Comparison of ENCODE assay signal across 32 cellular contexts in genomic region chr6:44080561-44081521, GRCh38. TPM values are rescaled to one million over a fixed set of nuclear protein-coding genes. Genes with fewer than 3 reads are reported as not detected.
DNase-seq lines count a peak whose midpoint lies in the region; ATAC-seq and TF ChIP-seq lines count a peak whose summit lies in the region.
"Had no signal": no experiment of that assay in that cellular context is flagged by ENCODE, and none has a peak within 500 bp of the region (broad histone marks: within the 10 kb centered on the region; RNA-seq: fewer than 3 reads in every experiment).

No MANE protein-coding gene starts in this region.

- H3K9me3 ChIP-seq in BLaER1 treated with 17β-estradiol and CSF1 and Interleukin-3, amounts not matched to agents 10 nM and 100 nM (replicated peaks in 1 of 11), result no peaks in the 10 kb centered on the region
- H3K9me3 ChIP-seq in OCI-LY7 (ENCODE audit: low read length) (no peaks in the 10 kb centered on the region), endodermal cell (ENCODE audit: control insufficient read depth, low read length) (no peaks in the 10 kb centered on the region)
- H3K9me3 ChIP-seq: adrenal gland, esophagus muscularis mucosa, pancreas, SJSA1, thoracic aorta, uterus had no signal

- ATAC-seq in stimulated activated naive B cell treated with anti-CD40 and anti-IgM and Interleukin-4, amounts not matched to agents 10 μg/mL and 1 μg/mL and 100 μg/mL, for 72 hours (replicated peaks), result no peak
- ATAC-seq: activated CD8-positive, alpha-beta memory T cell treated with anti-CD3 and anti-CD28 coated beads, Interleukin-2, amount 10 ng/mL, durations not matched to agents 7 days and 5 days; activated T-cell treated with anti-CD3 and anti-CD28 coated beads, Interleukin-2, amount 50 U/mL, for 4 hours; foreskin keratinocyte; left ventricle myocardium superior; pancreas; stimulated activated naive CD8-positive, alpha-beta T cell treated with anti-CD3 and anti-CD28 coated beads, Interleukin-15, Interleukin-2, amounts not matched to agents 100 U/mL and 50 U/mL, for 24 hours had no signal

- H3K36me3 Mint-ChIP-seq in endodermal cell (ENCODE audit: low read depth), result no peaks in the 10 kb centered on the region
- no peaks in the 10 kb centered on the region for H3K36me3 Mint-ChIP-seq in stimulated activated naive B cell treated with anti-CD40 and anti-IgM and Interleukin-4, amounts not matched to agents 10 μg/mL and 1 μg/mL and 100 μg/mL, for 72 hours
- H3K36me3 Mint-ChIP-seq: activated CD8-positive, alpha-beta memory T cell treated with anti-CD3 and anti-CD28 coated beads, Interleukin-2, amount 10 ng/mL, durations not matched to agents 7 days and 5 days had no signal

- no peaks in the 10 kb centered on the region for H3K27me3 Mint-ChIP-seq in endodermal cell (ENCODE audit: insufficient read depth)
- H3K27me3 Mint-ChIP-seq in stimulated activated naive B cell treated with anti-CD40 and anti-IgM and Interleukin-4, amounts not matched to agents 10 μg/mL and 1 μg/mL and 100 μg/mL, for 72 hours, result peaks cover 20 to 26% of the 10 kb centered on the region in 2 donors

- no peaks in the 10 kb centered on the region for H3K9me2 ChIP-seq in OCI-LY7 (ENCODE audit: insufficient read depth, low read length)

- POLR2A ChIA-PET in OCI-LY7 (lab: Charles Lee) (interaction anchor here (0.5 to 0.9 kb wide), 2 partner anchors 356 to 840 kb away, joined by 6 to 8 read pairs; no protein-coding TSS in a partner anchor), HEK293T (lab: Yijun Ruan, JAX) (no interaction called here)

- intact Hi-C loops in OCI-LY7 (cut with micrococcal nuclease; ENCODE audit: unreplicated experiment), result no loop called here

- peak overlapping the region; percentile 70 to 97 (median 90) for H3K4me2 ChIP-seq in BLaER1 treated with 17β-estradiol and CSF1 and Interleukin-3, amounts not matched to agents 10 nM and 100 nM
- H3K4me2 ChIP-seq in OCI-LY7 (ENCODE audit: low read length), result peak overlapping the region; percentile 13; the same call in 1 of the 2 replicates

- no peaks in the 10 kb centered on the region for H3K27me3 ChIP-seq in BLaER1 treated with 17β-estradiol and CSF1 and Interleukin-3, amounts not matched to agents 10 nM and 100 nM
- H3K27me3 ChIP-seq in endodermal cell (ENCODE audit: control insufficient read depth, insufficient read depth, low read length, poor library complexity, severe bottlenecking), result no peaks in the 10 kb centered on the region
- H3K27me3 ChIP-seq: adrenal gland, pancreas, SJSA1, uterus had no signal

- DNase-seq in GM10266 (ENCODE audit: extremely low spot score), result peak; percentile 48
- DNase-seq in OCI-LY7 (ENCODE audit: low spot score), result no peak
- DNase-seq in endodermal cell, result no peak
- no peak for DNase-seq in iPS-NIHi7 (ENCODE audit: extremely low spot score)
- no peak for DNase-seq in HEK293T (ENCODE audit: extremely low spot score)
- no peak for DNase-seq in stimulated activated naive B cell treated with anti-CD40 and anti-IgM and Interleukin-4, amounts not matched to agents 10 μg/mL and 1 μg/mL and 100 μg/mL, for 72 hours
- DNase-seq: activated B cell treated with CpG ODN at 0.5 μM for 24 hours; activated CD4-positive, alpha-beta T cell treated with anti-CD3 and anti-CD28 coated beads, Interleukin-2, amount 50 U/mL, for 1 hour; activated CD8-positive, alpha-beta memory T cell treated with anti-CD3 and anti-CD28 coated beads, Interleukin-2, amount 10 ng/mL, durations not matched to agents 7 days and 5 days; activated naive CD4-positive, alpha-beta T cell treated with Interleukin-2 at 50 U/mL for 16 hours; activated T-cell treated with anti-CD3 and anti-CD28 coated beads, Interleukin-2, amount 50 U/mL, for 4 hours; adrenal gland; DND-41; foreskin keratinocyte; H7; head of caudate nucleus; left ventricle myocardium superior; mesendoderm; NCI-H1436 treated with DMSO at 0.1 percent for 48 hours; NCI-H2081 treated with DMSO at 0.1 percent for 48 hours; NCI-H774; retina; small intestine; stimulated activated naive CD8-positive, alpha-beta T cell treated with anti-CD3 and anti-CD28 coated beads, Interleukin-15, Interleukin-2, amounts not matched to agents 100 U/mL and 50 U/mL, for 24 hours; uterus had no signal

- H3K4me1 ChIP-seq in BLaER1 treated with 17β-estradiol and CSF1 and Interleukin-3, amounts not matched to agents 10 nM and 100 nM, result peaks cover 61 to 100% (median 99%) of the 10 kb centered on the region in 10 experiments
- peaks cover 25% of the 10 kb centered on the region for H3K4me1 ChIP-seq in OCI-LY7 (ENCODE audit: insufficient read depth, low read length, poor library complexity, severe bottlenecking)
- H3K4me1 ChIP-seq in endodermal cell (ENCODE audit: control insufficient read depth, insufficient read depth, low read length), result peaks cover 4% of the 10 kb centered on the region
- H3K4me1 ChIP-seq: foreskin keratinocyte had no signal

- H3K79me2 ChIP-seq in OCI-LY7 (ENCODE audit: insufficient read depth, low read depth, low read length), result no peaks in the 10 kb centered on the region

- no peaks in the 10 kb centered on the region for H3K9me3 Mint-ChIP-seq in endodermal cell
- H3K9me3 Mint-ChIP-seq in stimulated activated naive B cell treated with anti-CD40 and anti-IgM and Interleukin-4, amounts not matched to agents 10 μg/mL and 1 μg/mL and 100 μg/mL, for 72 hours, result no peaks in the 10 kb centered on the region
- H3K9me3 Mint-ChIP-seq: activated B cell treated with CpG ODN at 0.5 μM for 24 hours; activated T-cell treated with anti-CD3 and anti-CD28 coated beads, Interleukin-2, amount 50 U/mL, for 4 hours; central memory CD8-positive, alpha-beta T cell; dendritic cell treated with granulocyte-macrophage colony-stimulating factor and Interleukin-4, amounts not matched to agents 40 ng/mL and 50 ng/mL, for 4 days had no signal

- no peaks in the 10 kb centered on the region for H4K20me1 ChIP-seq in BLaER1 treated with 17β-estradiol and CSF1 and Interleukin-3, amounts not matched to agents 10 nM and 100 nM
- no peaks in the 10 kb centered on the region for H4K20me1 ChIP-seq in OCI-LY7 (ENCODE audit: insufficient read depth, low read length)

- no peaks in the 10 kb centered on the region for H3K36me3 ChIP-seq in BLaER1 treated with 17β-estradiol and CSF1 and Interleukin-3, amounts not matched to agents 10 nM and 100 nM
- H3K36me3 ChIP-seq in OCI-LY7 (ENCODE audit: insufficient read depth, low read length) (no peaks in the 10 kb centered on the region), endodermal cell (ENCODE audit: control insufficient read depth, insufficient read depth, low read length) (no peaks in the 10 kb centered on the region)
- H3K36me3 ChIP-seq: adrenal gland, esophagus muscularis mucosa, pancreas, SJSA1, thoracic aorta, uterus had no signal

- peak overlapping the region; percentile 21 to 68 (median 52); a peak in 19 of 22 replicates for H3K9ac ChIP-seq in BLaER1 treated with 17β-estradiol and CSF1 and Interleukin-3, amounts not matched to agents 10 nM and 100 nM
- no peak overlapping the region for H3K9ac ChIP-seq in endodermal cell (ENCODE audit: extremely low read depth, low read length, poor library complexity, severe bottlenecking)

- no peak overlapping the region for H3K4me3 Mint-ChIP-seq in endodermal cell
- H3K4me3 Mint-ChIP-seq in stimulated activated naive B cell treated with anti-CD40 and anti-IgM and Interleukin-4, amounts not matched to agents 10 μg/mL and 1 μg/mL and 100 μg/mL, for 72 hours, result no peak overlapping the region
- H3K4me3 Mint-ChIP-seq: activated B cell treated with CpG ODN at 0.5 μM for 24 hours; activated CD8-positive, alpha-beta memory T cell treated with anti-CD3 and anti-CD28 coated beads, Interleukin-2, amount 10 ng/mL, durations not matched to agents 7 days and 5 days; activated T-cell treated with anti-CD3 and anti-CD28 coated beads, Interleukin-2, amount 50 U/mL, for 4 hours; central memory CD8-positive, alpha-beta T cell; dendritic cell treated with granulocyte-macrophage colony-stimulating factor and Interleukin-4, amounts not matched to agents 40 ng/mL and 50 ng/mL, for 4 days had no signal

- no peaks in the 10 kb centered on the region for H3K4me1 Mint-ChIP-seq in endodermal cell
- peaks cover 0 to 1% of the 10 kb centered on the region in 2 donors for H3K4me1 Mint-ChIP-seq in stimulated activated naive B cell treated with anti-CD40 and anti-IgM and Interleukin-4, amounts not matched to agents 10 μg/mL and 1 μg/mL and 100 μg/mL, for 72 hours
- H3K4me1 Mint-ChIP-seq: central memory CD8-positive, alpha-beta T cell had no signal

- CTCF ChIA-PET in OCI-LY7 (lab: Charles Lee; ENCODE audit: unreplicated experiment), result interaction anchor here (0.6 kb wide), 1 partner anchor 12 kb away, joined by 8 read pairs; no protein-coding TSS in a partner anchor
- CTCF ChIA-PET in HEK293T (lab: Yijun Ruan, JAX), result no interaction called here

- no peak overlapping the region for H2AFZ ChIP-seq in OCI-LY7 (ENCODE audit: low read length)

- no TSS peak for BruUV-seq in OCI-LY7 (replicated peaks; lab: Mats Ljungman, UMichigan)

- TF ChIP-seq CTCF in GM10266 (IDR thresholded peaks at IDR 0.05; ENCODE audit: control insufficient read depth, insufficient read depth, low read depth, missing control alignments) (no peak), OCI-LY7 (conservative IDR thresholded peaks at IDR 0.05; ENCODE audit: low read length) (no peak), endodermal cell (conservative IDR thresholded peaks at IDR 0.05) (no peak)

- H3K4me3 ChIP-seq in BLaER1 treated with 17β-estradiol and CSF1 and Interleukin-3, amounts not matched to agents 10 nM and 100 nM, result peak overlapping the region in 1 of 10 experiments; percentile 14; a peak in 2 of 20 replicates
- H3K4me3 ChIP-seq in OCI-LY7 (ENCODE audit: low read depth, low read length, poor library complexity, severe bottlenecking) (no peak overlapping the region), endodermal cell (ENCODE audit: low read length) (no peak overlapping the region)
- H3K4me3 ChIP-seq: adrenal gland, esophagus muscularis mucosa, pancreas, SJSA1, thoracic aorta, uterus had no signal

- H3K27ac Mint-ChIP-seq in endodermal cell, result peak overlapping the region; percentile 61
- H3K27ac Mint-ChIP-seq in stimulated activated naive B cell treated with anti-CD40 and anti-IgM and Interleukin-4, amounts not matched to agents 10 μg/mL and 1 μg/mL and 100 μg/mL, for 72 hours, result no peak overlapping the region
- H3K27ac Mint-ChIP-seq: activated B cell treated with CpG ODN at 0.5 μM for 24 hours; activated CD8-positive, alpha-beta memory T cell treated with anti-CD3 and anti-CD28 coated beads, Interleukin-2, amount 10 ng/mL, durations not matched to agents 7 days and 5 days; dendritic cell treated with granulocyte-macrophage colony-stimulating factor and Interleukin-4, amounts not matched to agents 40 ng/mL and 50 ng/mL, for 4 days had no signal

- 90 to 100% methylated on average over 3 to 11 of the region's 11 CpGs for WGBS in endodermal cell (ENCODE audit: insufficient coverage in 1 of 2, insufficient read length in 1 of 2), 2 experiments

- H3K27ac ChIP-seq in BLaER1 treated with 17β-estradiol and CSF1 and Interleukin-3, amounts not matched to agents 10 nM and 100 nM, result peak overlapping the region; percentile 29 to 79 (median 66); a peak in 20 of 22 replicates
- H3K27ac ChIP-seq in OCI-LY7 (ENCODE audit: low read depth, low read length, poor library complexity, severe bottlenecking), result no peak overlapping the region
- H3K27ac ChIP-seq in endodermal cell (ENCODE audit: low read depth, low read length), result no peak overlapping the region
- H3K27ac ChIP-seq: adrenal gland, esophagus muscularis mucosa, foreskin keratinocyte, pancreas, SJSA1, thoracic aorta, uterus had no signal

RNA-seq across cellular contexts. Expression of gene MRPL14, which starts 46.4 kb away (rescaled TPM):
- 87.2 and 97.8 TPM in 2 replicates for total RNA-seq in OCI-LY7 (2014; rRNA removed; shearing (Covaris generic))
- total RNA-seq in OCI-LY7 (2022) (42.8 and 51.3 TPM in 2 replicates), endodermal cell (10 to 100 TPM; 66.5 to 69.6 TPM)
- 63.6 TPM for polyA plus RNA-seq in endodermal cell (2013, experiment 1 of 2)
- 56.9 TPM for polyA plus RNA-seq in endodermal cell (2013, experiment 2 of 2)

RNA-seq across cellular contexts. Expression of gene TMEM63B, which starts 46.5 kb away (rescaled TPM):
- total RNA-seq in OCI-LY7 (2014; rRNA removed; shearing (Covaris generic)), result 3.7 and 5.4 TPM in 2 replicates
- 10.0 and 10.2 TPM in 2 replicates for total RNA-seq in OCI-LY7 (2022)
- total RNA-seq in endodermal cell, result 10 to 100 TPM; 64.6 to 65.2 TPM
- polyA plus RNA-seq in endodermal cell (2013, experiment 1 of 2), result 46.5 TPM
- 41.4 TPM for polyA plus RNA-seq in endodermal cell (2013, experiment 2 of 2)

Comparison
In these comparisons a context has a peak if more than half of its experiments do, and no peak if none do; other contexts are left out.
1. H3K27ac ChIP-seq: peak in BLaER1 treated with 17β-estradiol and CSF1 and Interleukin-3, amounts not matched to agents 10 nM and 100 nM (11 of 11); none in OCI-LY7 (single experiment) and endodermal cell (single experiment).
2. RNA of gene TMEM63B, which starts 46.5 kb away (total RNA-seq): 64.6 to 65.2 TPM in endodermal cell; 3.7 to 10.2 TPM in OCI-LY7; every median in the first group is over 4 times any median in the second.